12 cellular contexts compared by ENCODE assay signal in the genomic region with DNA sequence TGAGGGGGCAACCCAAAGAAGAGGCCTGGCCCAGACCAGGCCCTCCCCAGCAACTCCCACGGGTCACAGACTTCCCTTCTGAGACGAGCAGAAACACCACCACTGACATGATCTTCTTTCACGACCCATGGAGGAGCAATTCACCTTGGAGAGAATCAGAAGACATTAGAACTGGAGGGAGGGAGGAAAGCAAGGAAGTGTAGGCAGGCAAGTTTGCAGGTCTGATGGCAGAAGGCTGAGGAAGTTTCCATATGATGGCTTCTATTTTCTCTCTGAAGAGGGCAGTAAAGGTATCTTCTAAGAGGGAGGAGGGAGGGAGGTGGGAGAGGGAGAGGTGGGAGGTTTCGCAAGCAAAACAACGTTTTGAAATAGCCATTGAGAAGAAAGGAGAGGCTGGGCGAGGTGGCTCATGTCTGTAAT. TPM values are rescaled to one million over a fixed set of nuclear protein-coding genes. Genes with fewer than 3 reads are reported as not detected.
A peak's percentile ranks its signal among the peaks of the same experiment; 100 is the strongest.
DNase-seq lines count a peak whose midpoint lies in the region; FAIRE-seq and TF ChIP-seq lines count a peak whose summit lies in the region.
"Had no signal": no experiment of that assay in that cellular context is flagged by ENCODE, and none has a peak within 500 bp of the region (broad histone marks: within the 10 kb centered on the region; RNA-seq: fewer than 3 reads in every experiment).

No MANE protein-coding gene starts in this region.

- H2BK12ac ChIP-seq in neuronal stem cell (ENCODE audit: low read length) = no peak overlapping the region

- no peak overlapping the region for H4K8ac ChIP-seq in neuronal stem cell (ENCODE audit: low read depth, low read length)

- peaks cover 7% of the 10 kb centered on the region for H3K9me3 Mint-ChIP-seq in activated CD4-positive, alpha-beta T cell treated with anti-CD3 and anti-CD28 coated beads, Interleukin-2, amount 10 ng/mL, durations not matched to agents 24 days and 14 days

- no peak overlapping the region for H3K18ac ChIP-seq in neuronal stem cell (ENCODE audit: low read length)

- no peaks in the 10 kb centered on the region for H3K79me1 ChIP-seq in neuronal stem cell (ENCODE audit: low read depth, low read length)

- H2BK120ac ChIP-seq in neuronal stem cell (ENCODE audit: low read depth, low read length) = no peak overlapping the region

- no peak overlapping the region for H3K4ac ChIP-seq in neuronal stem cell (ENCODE audit: low read length)

- peak overlapping the region; percentile 97 for H3K27ac Mint-ChIP-seq in activated CD4-positive, alpha-beta T cell treated with anti-CD3 and anti-CD28 coated beads, Interleukin-2, amount 10 ng/mL, durations not matched to agents 24 days and 14 days

- intact Hi-C loops in activated CD4-positive, alpha-beta T cell treated with anti-CD3 and anti-CD28 coated beads, Interleukin-2, amount 10 ng/mL, durations not matched to agents 24 days and 14 days (cut with micrococcal nuclease) = no loop called here

- no peak overlapping the region for H2BK15ac ChIP-seq in neuronal stem cell (ENCODE audit: low read length)

- H3K27me3 Mint-ChIP-seq in activated CD4-positive, alpha-beta T cell treated with anti-CD3 and anti-CD28 coated beads, Interleukin-2, amount 10 ng/mL, durations not matched to agents 24 days and 14 days = peaks cover 18% of the 10 kb centered on the region

- FAIRE-seq in GM12891 (lab: Jason Lieb, UNC) = no peak

- no peak overlapping the region for H3K4me2 ChIP-seq in neuronal stem cell (ENCODE audit: insufficient read depth, low read length, poor library complexity, severe bottlenecking)

- H2BK5ac ChIP-seq in neuronal stem cell (ENCODE audit: low read length) = no peak overlapping the region

- no CpG with 5 or more reads among the region's 6 CpGs for WGBS in neuronal stem cell (ENCODE audit: extremely low coverage in 2 of 2, insufficient read length in 2 of 2, insufficient replicate concordance in 1 of 2), 2 donors

- H3K9me3 ChIP-seq in neuronal stem cell (replicated peaks in 1 of 2; ENCODE audit: control insufficient read depth in 2 of 2, insufficient read depth in 1 of 2, low read depth in 1 of 2, low read length in 2 of 2) = peaks cover 0 to 4% of the 10 kb centered on the region in 2 donors

- no peak overlapping the region for H3K4me3 ChIP-seq in neuronal stem cell (ENCODE audit: low read length in 2 of 2)

- peaks cover 17% of the 10 kb centered on the region for H3K36me3 Mint-ChIP-seq in activated CD4-positive, alpha-beta T cell treated with anti-CD3 and anti-CD28 coated beads, Interleukin-2, amount 10 ng/mL, durations not matched to agents 24 days and 14 days (ENCODE audit: low read depth)
- H3K36me3 Mint-ChIP-seq: IgD-negative memory B cell had no signal

- no peaks in the 10 kb centered on the region for H3K36me3 ChIP-seq in neuronal stem cell (replicated peaks in 1 of 2; ENCODE audit: control insufficient read depth in 2 of 2, insufficient read depth in 2 of 2, low read length in 2 of 2)

- no peak for TF ChIP-seq POLR2A in erythroblast (IDR thresholded peaks at IDR 0.05; ENCODE audit: low read length)
- no peak for TF ChIP-seq POLR2A in GM12891 (IDR thresholded peaks at IDR 0.05; ENCODE audit: low read depth, low read length)

- no peak overlapping the region for H4K91ac ChIP-seq in neuronal stem cell (ENCODE audit: low read depth, low read length, poor library complexity)

- H3K27ac ChIP-seq in neuronal stem cell (replicated peaks; ENCODE audit: low read length) = no peak overlapping the region

- H3K9ac ChIP-seq in neuronal stem cell (ENCODE audit: low read depth, low read length, poor library complexity) = no peak overlapping the region

- no peak for DNase-seq in activated CD4-positive, alpha-beta T cell treated with anti-CD3 and anti-CD28 coated beads, Interleukin-2, amount 10 ng/mL, durations not matched to agents 24 days and 14 days
- DNase-seq in activated CD4-positive, alpha-beta T cell treated with anti-CD3 and anti-CD28 coated beads for 4 hours = no peak
- DNase-seq in SKM-1 treated with dmso at 0.1 percent for 144 hours (lab: John Stamatoyannopoulos, UW; ENCODE audit: unreplicated experiment) (peak; percentile 88), erythroblast (lab: John Stamatoyannopoulos, UW) (peak; percentile 23 to 28), renal cortical epithelial cell (ENCODE audit: low read depth) (peak; percentile 47), GM12891 (ENCODE audit: insufficient read length, low spot score) (no peak), NCI-H1048 (lab: John Stamatoyannopoulos, UW) (no peak), neuronal stem cell (ENCODE audit: low spot score) (no peak)
- DNase-seq: effector memory CD4-positive, alpha-beta T cell had no signal

- H3K4me1 ChIP-seq in neuronal stem cell (ENCODE audit: control insufficient read depth in 2 of 2, insufficient read depth in 1 of 2, low read depth in 1 of 2, low read length in 2 of 2) = peaks cover 3 to 5% of the 10 kb centered on the region in 2 donors

- H3K14ac ChIP-seq in neuronal stem cell (ENCODE audit: low read length) = no peak overlapping the region

- H2AK5ac ChIP-seq in neuronal stem cell (ENCODE audit: low read depth, low read length) = no peak overlapping the region

- H3K4me1 Mint-ChIP-seq in activated CD4-positive, alpha-beta T cell treated with anti-CD3 and anti-CD28 coated beads, Interleukin-2, amount 10 ng/mL, durations not matched to agents 24 days and 14 days = peaks cover 57% of the 10 kb centered on the region

- H3K27me3 ChIP-seq in neuronal stem cell (ENCODE audit: control insufficient read depth in 3 of 3, insufficient read depth in 3 of 3, low read depth in 1 of 3, low read length in 3 of 3) = peaks cover 0 to 52% (median 7%) of the 10 kb centered on the region in 3 experiments

- peak overlapping the region; percentile 80 for H3K4me3 Mint-ChIP-seq in activated CD4-positive, alpha-beta T cell treated with anti-CD3 and anti-CD28 coated beads, Interleukin-2, amount 10 ng/mL, durations not matched to agents 24 days and 14 days

- H2AFZ ChIP-seq in neuronal stem cell (ENCODE audit: low read length) = no peak overlapping the region

- no peak overlapping the region for H3K23ac ChIP-seq in neuronal stem cell (ENCODE audit: low read depth, low read length, poor library complexity)

TF ChIP-seq in GM12891, 5 proteins besides CTCF, POLR2A, EP300 and RAD21:
- TF ChIP-seq TAF1 (IDR thresholded peaks at IDR 0.05; ENCODE audit: low read depth, low read length) (no peak), PAX5 (IDR thresholded peaks at IDR 0.05; ENCODE audit: insufficient read depth, low read length, severe bottlenecking) (no peak), POLR2AphosphoS5 (IDR thresholded peaks at IDR 0.05; ENCODE audit: low read depth, low read length) (no peak), POU2F2 (IDR thresholded peaks at IDR 0.05; ENCODE audit: low read depth, low read length) (no peak), SPI1 (IDR thresholded peaks at IDR 0.05; ENCODE audit: low read depth, low read length) (no peak)

RNA-seq across cellular contexts. Expression of a gene that starts 1.4 kb away (rescaled TPM):
- total RNA-seq in activated CD4-positive, alpha-beta T cell treated with anti-CD3 and anti-CD28 coated beads, Interleukin-2, amount 10 ng/mL, durations not matched to agents 24 days and 14 days = 1.2 and 1.3 TPM in 2 replicates
- total RNA-seq in renal cortical epithelial cell = 0.52 and 2.8 TPM in 2 replicates
- 0.08 TPM for polyA plus RNA-seq in GM12891 (2012; ENCODE audit: low read depth, missing spikeins)
- 0.50 TPM for polyA plus RNA-seq in neuronal stem cell (2013, experiment 1 of 2)
- 0.55 TPM for polyA plus RNA-seq in neuronal stem cell (2013, experiment 2 of 2)

RNA-seq across cellular contexts. Expression of a gene that starts 1.8 kb away (rescaled TPM):
- total RNA-seq in activated CD4-positive, alpha-beta T cell treated with anti-CD3 and anti-CD28 coated beads, Interleukin-2, amount 10 ng/mL, durations not matched to agents 24 days and 14 days = 0.28 and 0.40 TPM in 2 replicates
- not detected in 2 replicates for total RNA-seq in renal cortical epithelial cell
- polyA plus RNA-seq in GM12891 (2012; ENCODE audit: low read depth, missing spikeins) = not detected
- polyA plus RNA-seq in neuronal stem cell (2013, experiment 1 of 2) = not detected
- polyA plus RNA-seq in neuronal stem cell (2013, experiment 2 of 2) = not detected
- total RNA-seq: G401 had no signal
- polyA plus RNA-seq: adipose tissue, IgD-negative memory B cell had no signal

RNA-seq across cellular contexts. Expression of a gene that starts 45.4 kb away (rescaled TPM):
- not detected in 2 replicates for total RNA-seq in activated CD4-positive, alpha-beta T cell treated with anti-CD3 and anti-CD28 coated beads, Interleukin-2, amount 10 ng/mL, durations not matched to agents 24 days and 14 days
- total RNA-seq in renal cortical epithelial cell = 0.52 TPM in 1 of 2 replicates, not detected in the other
- not detected for polyA plus RNA-seq in GM12891 (2012; ENCODE audit: low read depth, missing spikeins)
- not detected for polyA plus RNA-seq in neuronal stem cell (2013, experiment 1 of 2)
- polyA plus RNA-seq in neuronal stem cell (2013, experiment 2 of 2) = not detected
- total RNA-seq: G401 had no signal
- polyA plus RNA-seq: adipose tissue, IgD-negative memory B cell had no signal

Comparison
In these comparisons a context has a peak if more than half of its experiments do, and no peak if none do; other contexts are left out.
1. DNase-seq: peak in SKM-1 treated with dmso at 0.1 percent for 144 hours (single experiment), erythroblast (2 of 2) and renal cortical epithelial cell (single experiment); none in activated CD4-positive, alpha-beta T cell treated with anti-CD3 and anti-CD28 coated beads, Interleukin-2, amount 10 ng/mL, durations not matched to agents 24 days and 14 days (single experiment), activated CD4-positive, alpha-beta T cell treated with anti-CD3 and anti-CD28 coated beads for 4 hours (0 of 2), GM12891 (single experiment), NCI-H1048 (single experiment) and neuronal stem cell (single experiment).